ENCODE assay signal across 18 cellular contexts in genomic region chr3:182603501-182603900, GRCh38.
A peak's percentile ranks its signal among the peaks of the same experiment; 100 is the strongest.
DNase-seq lines count a peak whose midpoint lies in the region; ATAC-seq, FAIRE-seq and TF ChIP-seq lines count a peak whose summit lies in the region.
"Had no signal": no experiment of that assay in that cellular context is flagged by ENCODE, and none has a peak within 500 bp of the region (broad histone marks: within the 10 kb centered on the region; RNA-seq: fewer than 3 reads in every experiment).

No MANE protein-coding gene starts in this region.

- H2AFZ ChIP-seq in K562 (ENCODE audit: low read depth, low read length) (no peak overlapping the region), neural progenitor cell (replicated peaks) (no peak overlapping the region)

- H3K27me3 ChIP-seq in K562 (ENCODE audit: control insufficient read depth in 2 of 2, insufficient read depth in 2 of 2, low read length in 2 of 2) (peaks cover 1 to 4% of the 10 kb centered on the region in 2 experiments; a peak in 3 of 5 replicates), neural progenitor cell (no peaks in the 10 kb centered on the region)

- H3K4me3 Mint-ChIP-seq in activated CD4-positive, alpha-beta T cell treated with anti-CD3 and anti-CD28 coated beads, Interleukin-2, amount 10 ng/mL, durations not matched to agents 24 days and 14 days: no peak overlapping the region
- no peak overlapping the region for H3K4me3 Mint-ChIP-seq in activated CD4-positive, alpha-beta T cell treated with anti-CD3 and anti-CD28 coated beads for 36 hours
- no peak overlapping the region for H3K4me3 Mint-ChIP-seq in neural progenitor cell
- H3K4me3 Mint-ChIP-seq in stimulated activated naive B cell treated with anti-CD40 and anti-IgM and Interleukin-4, amounts not matched to agents 10 μg/mL and 1 μg/mL and 100 μg/mL, for 72 hours: no peak overlapping the region
- H3K4me3 Mint-ChIP-seq: CD4-positive, alpha-beta T cell had no signal

- peak; percentile 6 for FAIRE-seq in K562 (lab: Jason Lieb, UNC)
- FAIRE-seq: A549, GM12878 had no signal

- BruUV-seq in K562 (replicated peaks; lab: Mats Ljungman, UMichigan): no TSS peak

- TF ChIP-seq EP300 in K562 (IDR thresholded peaks at IDR 0.05; ENCODE audit: low read length): no peak

- ATAC-seq in activated CD4-positive, alpha-beta T cell treated with anti-CD3 and anti-CD28 coated beads for 36 hours: no peak
- ATAC-seq in K562 (no peak), esophagus mucosa (peak; percentile 47)
- no peak for ATAC-seq in stimulated activated naive B cell treated with anti-CD40 and anti-IgM and Interleukin-4, amounts not matched to agents 10 μg/mL and 1 μg/mL and 100 μg/mL, for 72 hours (replicated peaks)
- ATAC-seq: A549, GM12878 had no signal

- H3K9ac ChIP-seq in K562 (ENCODE audit: insufficient read depth in 1 of 2, low read depth in 2 of 2, low read length in 2 of 2) (no peak overlapping the region), neural progenitor cell (no peak overlapping the region)

- POLR2A ChIA-PET in activated CD4-positive, alpha-beta T cell treated with anti-CD3 and anti-CD28 coated beads for 36 hours (lab: Charles Lee): no interaction called here
- POLR2A ChIA-PET in K562 (lab: Yijun Ruan, JAX): no interaction called here

- no peaks in the 10 kb centered on the region for H3K9me3 ChIP-seq in K562 (replicated peaks; ENCODE audit: control insufficient read depth, insufficient read depth, low read depth, low read length)
- H3K9me3 ChIP-seq in neural progenitor cell (ENCODE audit: low read depth): no peaks in the 10 kb centered on the region
- H3K9me3 ChIP-seq: A549, HAP-1 had no signal

- no peaks in the 10 kb centered on the region for H3K36me3 Mint-ChIP-seq in activated CD4-positive, alpha-beta T cell treated with anti-CD3 and anti-CD28 coated beads, Interleukin-2, amount 10 ng/mL, durations not matched to agents 24 days and 14 days (ENCODE audit: low read depth)
- H3K36me3 Mint-ChIP-seq in activated CD4-positive, alpha-beta T cell treated with anti-CD3 and anti-CD28 coated beads for 36 hours (ENCODE audit: low read depth): no peaks in the 10 kb centered on the region
- peaks cover 3% of the 10 kb centered on the region for H3K36me3 Mint-ChIP-seq in neural progenitor cell
- H3K36me3 Mint-ChIP-seq in stimulated activated naive B cell treated with anti-CD40 and anti-IgM and Interleukin-4, amounts not matched to agents 10 μg/mL and 1 μg/mL and 100 μg/mL, for 72 hours: no peaks in the 10 kb centered on the region

- TF ChIP-seq RAD21 in K562 (CRISPR knock-in tag; conservative IDR thresholded peaks at IDR 0.05 in 1 of 2, IDR thresholded peaks at IDR 0.05 in 1 of 2): no peak

- H3K36me3 ChIP-seq in K562 (ENCODE audit: control insufficient read depth, insufficient read depth, low read length): no peaks in the 10 kb centered on the region
- H3K36me3 ChIP-seq in neural progenitor cell: no peaks in the 10 kb centered on the region
- H3K36me3 ChIP-seq: HAP-1 had no signal

- CTCF ChIA-PET in activated CD4-positive, alpha-beta T cell treated with anti-CD3 and anti-CD28 coated beads for 36 hours (lab: Charles Lee): no interaction called here
- CTCF ChIA-PET in K562 (lab: Yijun Ruan, JAX; ENCODE audit: low intra/inter-chr PET ratio): no interaction called here

- H3K27ac ChIP-seq in K562 (ENCODE audit: extremely low read depth, low read depth, low read length): no peak overlapping the region
- H3K27ac ChIP-seq in neural progenitor cell: peak overlapping the region; percentile 21
- no peak overlapping the region for H3K27ac ChIP-seq in coronary artery
- H3K27ac ChIP-seq: 22Rv1, A549, C4-2B, HL-60 had no signal

- peaks cover 3% of the 10 kb centered on the region for H3K27me3 Mint-ChIP-seq in activated CD4-positive, alpha-beta T cell treated with anti-CD3 and anti-CD28 coated beads, Interleukin-2, amount 10 ng/mL, durations not matched to agents 24 days and 14 days
- H3K27me3 Mint-ChIP-seq in activated CD4-positive, alpha-beta T cell treated with anti-CD3 and anti-CD28 coated beads for 36 hours: peaks cover 4% of the 10 kb centered on the region
- no peaks in the 10 kb centered on the region for H3K27me3 Mint-ChIP-seq in neural progenitor cell (ENCODE audit: insufficient read depth, low read depth)
- peaks cover 0 to 11% of the 10 kb centered on the region in 2 donors for H3K27me3 Mint-ChIP-seq in stimulated activated naive B cell treated with anti-CD40 and anti-IgM and Interleukin-4, amounts not matched to agents 10 μg/mL and 1 μg/mL and 100 μg/mL, for 72 hours

- no peaks in the 10 kb centered on the region for H3K9me3 Mint-ChIP-seq in activated CD4-positive, alpha-beta T cell treated with anti-CD3 and anti-CD28 coated beads, Interleukin-2, amount 10 ng/mL, durations not matched to agents 24 days and 14 days
- H3K9me3 Mint-ChIP-seq in activated CD4-positive, alpha-beta T cell treated with anti-CD3 and anti-CD28 coated beads for 36 hours (ENCODE audit: low read depth): no peaks in the 10 kb centered on the region
- peaks cover 4% of the 10 kb centered on the region for H3K9me3 Mint-ChIP-seq in neural progenitor cell
- H3K9me3 Mint-ChIP-seq in stimulated activated naive B cell treated with anti-CD40 and anti-IgM and Interleukin-4, amounts not matched to agents 10 μg/mL and 1 μg/mL and 100 μg/mL, for 72 hours: no peaks in the 10 kb centered on the region
- H3K9me3 Mint-ChIP-seq: CD4-positive, alpha-beta T cell had no signal

- H3K9me1 ChIP-seq in K562 (ENCODE audit: control insufficient read depth, insufficient read depth, low read length): no peaks in the 10 kb centered on the region

- H3K4me1 Mint-ChIP-seq in activated CD4-positive, alpha-beta T cell treated with anti-CD3 and anti-CD28 coated beads, Interleukin-2, amount 10 ng/mL, durations not matched to agents 24 days and 14 days: no peaks in the 10 kb centered on the region
- H3K4me1 Mint-ChIP-seq in activated CD4-positive, alpha-beta T cell treated with anti-CD3 and anti-CD28 coated beads for 36 hours: no peaks in the 10 kb centered on the region
- peaks cover 2% of the 10 kb centered on the region for H3K4me1 Mint-ChIP-seq in neural progenitor cell
- no peaks in the 10 kb centered on the region for H3K4me1 Mint-ChIP-seq in stimulated activated naive B cell treated with anti-CD40 and anti-IgM and Interleukin-4, amounts not matched to agents 10 μg/mL and 1 μg/mL and 100 μg/mL, for 72 hours

- no peak for TF ChIP-seq POLR2A in K562 (conservative IDR thresholded peaks at IDR 0.05)

- H3K4me1 ChIP-seq in K562 (replicated peaks in 1 of 2; ENCODE audit: control insufficient read depth in 2 of 2, insufficient read depth in 2 of 2, low read length in 2 of 2) (no peaks in the 10 kb centered on the region), neural progenitor cell (peaks cover 4% of the 10 kb centered on the region)
- H3K4me1 ChIP-seq: A549, HAP-1 had no signal

- intact Hi-C loops in activated CD4-positive, alpha-beta T cell treated with anti-CD3 and anti-CD28 coated beads, Interleukin-2, amount 10 ng/mL, durations not matched to agents 24 days and 14 days (cut with micrococcal nuclease): no loop called here
- intact Hi-C loops in activated CD4-positive, alpha-beta T cell treated with anti-CD3 and anti-CD28 coated beads for 36 hours (cut with DNase I, micrococcal nuclease): no loop called here
- intact Hi-C loops in K562 (cut with micrococcal nuclease): no loop called here

- no peak overlapping the region for H3K4me3 ChIP-seq in K562
- H3K4me3 ChIP-seq in neural progenitor cell: no peak overlapping the region
- H3K4me3 ChIP-seq in coronary artery: no peak overlapping the region
- H3K4me3 ChIP-seq: A549, GM12878, HAP-1 had no signal

- H3K79me2 ChIP-seq in K562 (ENCODE audit: control insufficient read depth, insufficient read depth, low read length) (no peaks in the 10 kb centered on the region), neural progenitor cell (ENCODE audit: low read depth) (no peaks in the 10 kb centered on the region)

- H4K20me1 ChIP-seq in K562 (replicated peaks; ENCODE audit: control insufficient read depth, insufficient read depth, low read length) (no peaks in the 10 kb centered on the region), neural progenitor cell (ENCODE audit: low read depth) (no peaks in the 10 kb centered on the region)

- no peak overlapping the region for H3K4me2 ChIP-seq in K562 (ENCODE audit: insufficient read depth, low read length)
- no peak overlapping the region for H3K4me2 ChIP-seq in neural progenitor cell
- H3K4me2 ChIP-seq: A549 had no signal

- TF ChIP-seq CTCF in K562 (IDR thresholded peaks at IDR 0.05 in 2 of 3, conservative IDR thresholded peaks at IDR 0.05 in 1 of 3; ENCODE audit: insufficient read depth in 2 of 3, low read depth in 1 of 3, low read length in 3 of 3) (no peak), neural progenitor cell (IDR thresholded peaks at IDR 0.05) (no peak), GM10266 (IDR thresholded peaks at IDR 0.05; ENCODE audit: control insufficient read depth, insufficient read depth, low read depth, missing control alignments) (no peak), coronary artery (IDR thresholded peaks at IDR 0.05) (no peak)

- H3F3A ChIP-seq in neural progenitor cell (ENCODE audit: low read depth): no peaks in the 10 kb centered on the region

- no peak overlapping the region for H3K27ac Mint-ChIP-seq in activated CD4-positive, alpha-beta T cell treated with anti-CD3 and anti-CD28 coated beads, Interleukin-2, amount 10 ng/mL, durations not matched to agents 24 days and 14 days
- H3K27ac Mint-ChIP-seq in activated CD4-positive, alpha-beta T cell treated with anti-CD3 and anti-CD28 coated beads for 36 hours: no peak overlapping the region
- H3K27ac Mint-ChIP-seq in neural progenitor cell: no peak overlapping the region
- H3K27ac Mint-ChIP-seq in stimulated activated naive B cell treated with anti-CD40 and anti-IgM and Interleukin-4, amounts not matched to agents 10 μg/mL and 1 μg/mL and 100 μg/mL, for 72 hours: no peak overlapping the region
- H3K27ac Mint-ChIP-seq: CD4-positive, alpha-beta T cell had no signal

- peak; percentile 9 for DNase-seq in activated CD4-positive, alpha-beta T cell treated with anti-CD3 and anti-CD28 coated beads, Interleukin-2, amount 10 ng/mL, durations not matched to agents 24 days and 14 days
- DNase-seq in activated CD4-positive, alpha-beta T cell treated with anti-CD3 and anti-CD28 coated beads for 36 hours: no peak
- DNase-seq in K562 (ENCODE audit: extremely low read depth in 1 of 4, low spot score in 3 of 4): no peak
- DNase-seq in neural progenitor cell (ENCODE audit: low spot score): no peak
- no peak for DNase-seq in stimulated activated naive B cell treated with anti-CD40 and anti-IgM and Interleukin-4, amounts not matched to agents 10 μg/mL and 1 μg/mL and 100 μg/mL, for 72 hours
- no peak for DNase-seq in GM10266 (ENCODE audit: extremely low spot score)
- DNase-seq in coronary artery (ENCODE audit: low spot score): no peak
- DNase-seq: AML-193; CD4-positive, alpha-beta T cell; GF-D8; IMR-90 had no signal

- in situ Hi-C loops in K562 (cut with MboI): no loop called here

TF ChIP-seq in K562, 482 proteins besides CTCF, POLR2A, EP300 and RAD21:
- no peak for TF ChIP-seq SMARCB1 (IDR thresholded peaks at IDR 0.05; ENCODE audit: insufficient read length, low read depth)
- TF ChIP-seq PTRF (tag; IDR thresholded peaks at IDR 0.05): no peak
